ENCODE assay signal across 13 cellular contexts in genomic region chr10:133229265-133230022, GRCh38. TPM values are rescaled to one million over a fixed set of nuclear protein-coding genes. Genes with fewer than 3 reads are reported as not detected.
DNase-seq lines count a peak whose midpoint lies in the region; ATAC-seq and TF ChIP-seq lines count a peak whose summit lies in the region.
"Had no signal": no experiment of that assay in that cellular context is flagged by ENCODE, and none has a peak within 500 bp of the region (broad histone marks: within the 10 kb centered on the region; RNA-seq: fewer than 3 reads in every experiment).

No MANE protein-coding gene starts in this region.

- H3K4me3 Mint-ChIP-seq in naive thymus-derived CD4-positive, alpha-beta T cell: peak overlapping the region in 9 of 10 donors; percentile 51 to 71 (median 59)
- H3K4me3 Mint-ChIP-seq: activated T-cell treated with anti-CD3 and anti-CD28 coated beads, Interleukin-2, amount 50 U/mL, for 4 hours had no signal

- intact Hi-C loops in naive thymus-derived CD4-positive, alpha-beta T cell (cut with micrococcal nuclease): loop anchor here in 1 of 2 donors (10.0 kb wide), 1 partner anchor 85 kb away; no protein-coding TSS in a partner anchor

- no peaks in the 10 kb centered on the region for H3F3A ChIP-seq in SK-N-SH (replicated peaks; ENCODE audit: insufficient read depth)

- 48% methylated on average over 22 of the region's 58 CpGs for WGBS in SK-N-SH (ENCODE audit: low lambda C conversion rate)

- peaks cover 31 to 66% (median 53%) of the 10 kb centered on the region in 5 donors for H3K27me3 Mint-ChIP-seq in naive thymus-derived CD4-positive, alpha-beta T cell

- H3K79me2 ChIP-seq in SK-N-SH (ENCODE audit: insufficient read depth): no peaks in the 10 kb centered on the region

- peak overlapping the region; percentile 42 for H3K4me2 ChIP-seq in BLaER1
- no peak overlapping the region for H3K4me2 ChIP-seq in SK-N-SH

- H3K36me3 ChIP-seq in BLaER1: no peaks in the 10 kb centered on the region
- H3K36me3 ChIP-seq in H7 (replicated peaks; ENCODE audit: control insufficient read depth, insufficient read depth, low read length): no peaks in the 10 kb centered on the region
- no peaks in the 10 kb centered on the region for H3K36me3 ChIP-seq in naive thymus-derived CD4-positive, alpha-beta T cell (ENCODE audit: control insufficient read depth in 2 of 3, insufficient read depth in 3 of 3, low read length in 3 of 3)
- H3K36me3 ChIP-seq in SK-N-SH (replicated peaks in 1 of 2; ENCODE audit: control insufficient read depth in 1 of 2, insufficient read depth in 2 of 2, low read length in 1 of 2): no peaks in the 10 kb centered on the region
- H3K36me3 ChIP-seq: upper lobe of left lung had no signal

- POLR2A ChIA-PET in naive thymus-derived CD4-positive, alpha-beta T cell (lab: Charles Lee): no interaction called here
- POLR2A ChIA-PET in SK-N-SH (lab: Yijun Ruan, JAX): no interaction called here

- H3K9ac ChIP-seq in BLaER1 (no peak overlapping the region), SK-N-SH (no peak overlapping the region)

- H4K20me1 ChIP-seq in BLaER1 (peaks cover 28% of the 10 kb centered on the region; the same call in 1 of the 2 replicates), SK-N-SH (ENCODE audit: insufficient read depth) (no peaks in the 10 kb centered on the region)

- peak overlapping the region in 1 of 9 donors; percentile 52 for H3K27ac Mint-ChIP-seq in naive thymus-derived CD4-positive, alpha-beta T cell

- peaks cover 92% of the 10 kb centered on the region for H3K27me3 ChIP-seq in BLaER1
- peaks cover 30% of the 10 kb centered on the region for H3K27me3 ChIP-seq in H7 (ENCODE audit: control insufficient read depth, insufficient read depth, low read length)
- peaks cover 3 to 12% of the 10 kb centered on the region in 2 donors for H3K27me3 ChIP-seq in naive thymus-derived CD4-positive, alpha-beta T cell (ENCODE audit: control insufficient read depth in 2 of 2, insufficient read depth in 2 of 2, low read length in 2 of 2)
- H3K27me3 ChIP-seq in SK-N-SH (ENCODE audit: insufficient read depth): peaks cover 51% of the 10 kb centered on the region

- CTCF ChIA-PET in naive thymus-derived CD4-positive, alpha-beta T cell (lab: Charles Lee): no interaction called here
- CTCF ChIA-PET in SK-N-SH (lab: Yijun Ruan, JAX): interaction anchor here (1.2 kb wide), 1 partner anchor 86 kb away, joined by 3 read pairs; no protein-coding TSS in a partner anchor

- no peak overlapping the region for H2AFZ ChIP-seq in SK-N-SH (ENCODE audit: low read depth)

- H3K4me1 ChIP-seq in BLaER1: peaks cover 51% of the 10 kb centered on the region
- no peaks in the 10 kb centered on the region for H3K4me1 ChIP-seq in naive thymus-derived CD4-positive, alpha-beta T cell (ENCODE audit: control insufficient read depth in 2 of 2, insufficient read depth in 2 of 2, low read length in 2 of 2)
- no peaks in the 10 kb centered on the region for H3K4me1 ChIP-seq in SK-N-SH (ENCODE audit: control insufficient read depth in 1 of 2, insufficient read depth in 2 of 2, low read depth in 1 of 2, low read length in 1 of 2)

- no peaks in the 10 kb centered on the region; the same call in 1 of the 2 replicates for H3K9me3 ChIP-seq in BLaER1
- H3K9me3 ChIP-seq in naive thymus-derived CD4-positive, alpha-beta T cell (ENCODE audit: control insufficient read depth in 2 of 3, low read length in 3 of 3): no peaks in the 10 kb centered on the region
- H3K9me3 ChIP-seq in SK-N-SH: no peaks in the 10 kb centered on the region
- H3K9me3 ChIP-seq: upper lobe of left lung had no signal

- TF ChIP-seq EP300 in SK-N-SH (IDR thresholded peaks at IDR 0.05; ENCODE audit: borderline replicate concordance in 1 of 2, low read depth in 1 of 2, low read length in 1 of 2): no peak

- H3K4me3 ChIP-seq in BLaER1 (no peak overlapping the region), H7 (ENCODE audit: insufficient read depth, low read depth, low read length) (peak overlapping the region; percentile 58), coronary artery (peak overlapping the region; percentile 60), SK-N-SH (ENCODE audit: low read depth in 2 of 2, low read length in 1 of 2) (no peak overlapping the region)
- no peak overlapping the region for H3K4me3 ChIP-seq in naive thymus-derived CD4-positive, alpha-beta T cell (ENCODE audit: low read length)

- no peak for DNase-seq in H7
- no peak for DNase-seq in coronary artery (ENCODE audit: low spot score)
- DNase-seq in naive thymus-derived CD4-positive, alpha-beta T cell: peak in 1 of 9 donors; percentile 2
- DNase-seq in activated T-cell treated with anti-CD3 and anti-CD28 coated beads, Interleukin-2, amount 50 U/mL, for 48 hours: no peak
- no peak for DNase-seq in NCI-H748 treated with DMSO at 0.1 percent for 48 hours (lab: John Stamatoyannopoulos, UW)
- no peak for DNase-seq in SK-N-SH
- DNase-seq: activated T-cell treated with anti-CD3 and anti-CD28 coated beads, Interleukin-2, amount 50 U/mL, for 4 hours; NCI-H2227 treated with DMSO at 0.1 percent for 48 hours had no signal

- no peaks in the 10 kb centered on the region for H3K36me3 Mint-ChIP-seq in naive thymus-derived CD4-positive, alpha-beta T cell

- no peak for TF ChIP-seq CTCF in coronary artery (IDR thresholded peaks at IDR 0.05)
- TF ChIP-seq CTCF in SK-N-SH (IDR thresholded peaks at IDR 0.05): no peak

- no peak overlapping the region for H3K27ac ChIP-seq in BLaER1
- H3K27ac ChIP-seq in coronary artery: no peak overlapping the region
- H3K27ac ChIP-seq in naive thymus-derived CD4-positive, alpha-beta T cell (ENCODE audit: low read depth, low read length): no peak overlapping the region
- H3K27ac ChIP-seq in SK-N-SH (ENCODE audit: low read depth in 2 of 2, low read length in 1 of 2): no peak overlapping the region
- H3K27ac ChIP-seq: upper lobe of left lung had no signal

- H3K4me1 Mint-ChIP-seq in naive thymus-derived CD4-positive, alpha-beta T cell: peaks cover 0 to 20% (median 8%) of the 10 kb centered on the region in 7 donors

- no peak for TF ChIP-seq RAD21 in SK-N-SH (IDR thresholded peaks at IDR 0.05; ENCODE audit: low read length)

- peaks cover 0 to 4% (median 0%) of the 10 kb centered on the region in 11 donors for H3K9me3 Mint-ChIP-seq in naive thymus-derived CD4-positive, alpha-beta T cell
- H3K9me3 Mint-ChIP-seq: activated T-cell treated with anti-CD3 and anti-CD28 coated beads, Interleukin-2, amount 50 U/mL, for 4 hours had no signal

- no peaks in the 10 kb centered on the region for H3K9me2 ChIP-seq in SK-N-SH

- ATAC-seq in naive thymus-derived CD4-positive, alpha-beta T cell: no peak
- no peak for ATAC-seq in HG03280 (IDR thresholded peaks at IDR 0.05; ENCODE audit: unreplicated experiment)

TF ChIP-seq in SK-N-SH, 30 proteins besides CTCF, POLR2A, EP300 and RAD21:
- no peak for TF ChIP-seq RCOR1 (IDR thresholded peaks at IDR 0.05; ENCODE audit: low read length)
- no peak for TF ChIP-seq ELF1 (IDR thresholded peaks at IDR 0.05)
- no peak for TF ChIP-seq FOXJ3 (CRISPR knock-in tag; IDR thresholded peaks at IDR 0.05)
- no peak for TF ChIP-seq FOSL2 (IDR thresholded peaks at IDR 0.05; ENCODE audit: borderline replicate concordance, low read depth)
- TF ChIP-seq RFX5 (IDR thresholded peaks at IDR 0.05; ENCODE audit: low read length): no peak
- no peak for TF ChIP-seq GABPA (IDR thresholded peaks at IDR 0.05; ENCODE audit: low read depth)
- TF ChIP-seq USF2 (IDR thresholded peaks at IDR 0.05; ENCODE audit: borderline replicate concordance, low read depth, low read length): no peak
- no peak for TF ChIP-seq TCF12 (IDR thresholded peaks at IDR 0.05)
- TF ChIP-seq JUND (IDR thresholded peaks at IDR 0.05): no peak
- no peak for TF ChIP-seq CHD2 (IDR thresholded peaks at IDR 0.05; ENCODE audit: low read length, partially characterized antibody)
- no peak for TF ChIP-seq NRF1 (IDR thresholded peaks at IDR 0.05; ENCODE audit: low read depth, low read length)
- no peak for TF ChIP-seq EZH2phosphoT487 (IDR thresholded peaks at IDR 0.05; ENCODE audit: borderline replicate concordance, low read depth)
- TF ChIP-seq FOXM1 (IDR thresholded peaks at IDR 0.05; ENCODE audit: low read depth): no peak
- no peak for TF ChIP-seq YY1 (IDR thresholded peaks at IDR 0.05; ENCODE audit: low read depth)
TF ChIP-seq in SK-N-SH: peak in this region for 0.

RNA-seq across cellular contexts. Expression of gene UTF1, which starts 0.6 kb away (rescaled TPM):
- 8.8 and 13.4 TPM in 2 replicates for total RNA-seq in H7 (2014; rRNA removed; shearing (Covaris generic))
- total RNA-seq in naive thymus-derived CD4-positive, alpha-beta T cell: under 1 TPM in 1 of 5 experiments, not detected in 4; 0.56 TPM
- polyA plus RNA-seq in naive thymus-derived CD4-positive, alpha-beta T cell: not detected
- polyA plus RNA-seq in SK-N-SH (2012; rRNA removed): not detected in 2 replicates
- polyA plus RNA-seq in SK-N-SH (2012; cell fraction: cytosol; rRNA removed): not detected in 2 replicates
- not detected in 2 replicates for polyA plus RNA-seq in SK-N-SH (2012; cell fraction: nucleus; rRNA removed)
- total RNA-seq: dermis microvascular lymphatic vessel endothelial cell, liver had no signal
- polyA plus RNA-seq: liver had no signal

RNA-seq across cellular contexts. Expression of gene VENTX, which starts 8.2 kb away (rescaled TPM):
- total RNA-seq in H7 (2014; rRNA removed; shearing (Covaris generic)): 25.0 and 29.2 TPM in 2 replicates
- 1 to 10 TPM in 1 of 5 experiments, under 1 TPM in 1, not detected in 3; 0.85 to 5.7 TPM for total RNA-seq in naive thymus-derived CD4-positive, alpha-beta T cell
- polyA plus RNA-seq in naive thymus-derived CD4-positive, alpha-beta T cell: not detected
- polyA plus RNA-seq in SK-N-SH (2012; rRNA removed): not detected in 2 replicates
- polyA plus RNA-seq in SK-N-SH (2012; cell fraction: cytosol; rRNA removed): not detected in 2 replicates
- polyA plus RNA-seq in SK-N-SH (2012; cell fraction: nucleus; rRNA removed): not detected in 2 replicates
- total RNA-seq: activated T-cell treated with anti-CD3 and anti-CD28 coated beads, Interleukin-2, amount 50 U/mL, for 4 hours; dermis microvascular lymphatic vessel endothelial cell had no signal

RNA-seq across cellular contexts. Expression of gene ADAM8, which starts 47.2 kb away (rescaled TPM):
- 1.3 and 1.9 TPM in 2 replicates for total RNA-seq in H7 (2014; rRNA removed; shearing (Covaris generic))
- 100 to 1,000 TPM in 2 of 5 experiments, 10 to 100 TPM in 3; 19.5 to 239 (median 87.6) TPM for total RNA-seq in naive thymus-derived CD4-positive, alpha-beta T cell
- polyA plus RNA-seq in naive thymus-derived CD4-positive, alpha-beta T cell: 10 to 100 TPM; 22.7 to 27.8 TPM
- 1.6 and 1.7 TPM in 2 replicates for polyA plus RNA-seq in SK-N-SH (2012; rRNA removed)
- 0.33 and 0.42 TPM in 2 replicates for polyA plus RNA-seq in SK-N-SH (2012; cell fraction: cytosol; rRNA removed)
- 13.7 and 16.4 TPM in 2 replicates for polyA plus RNA-seq in SK-N-SH (2012; cell fraction: nucleus; rRNA removed)

Comparison
In these comparisons a context has a peak if more than half of its experiments do, and no peak if none do; other contexts are left out.
1. H3K4me3 ChIP-seq: peak in H7 (single experiment) and coronary artery (single experiment); none in BLaER1 (single experiment), naive thymus-derived CD4-positive, alpha-beta T cell (single experiment) and SK-N-SH (0 of 2).